9 cellular contexts compared by ENCODE assay signal in genomic region chr2:68771211-68771721, GRCh38. TPM values are rescaled to one million over a fixed set of nuclear protein-coding genes. Genes with fewer than 3 reads are reported as not detected.
DNase-seq lines count a peak whose midpoint lies in the region; ATAC-seq and TF ChIP-seq lines count a peak whose summit lies in the region.
"Had no signal": no experiment of that assay in that cellular context is flagged by ENCODE, and none has a peak within 500 bp of the region (broad histone marks: within the 10 kb centered on the region; RNA-seq: fewer than 3 reads in every experiment).

No MANE protein-coding gene starts in this region.

- H3K4me3 ChIP-seq in right atrium auricular region, result no peak overlapping the region
- H3K4me3 ChIP-seq in MG63, result no peak overlapping the region
- H3K4me3 ChIP-seq: body of pancreas had no signal

- H3K9me3 ChIP-seq in right atrium auricular region, result no peaks in the 10 kb centered on the region
- H3K9me3 ChIP-seq in MG63, result no peaks in the 10 kb centered on the region
- H3K9me3 ChIP-seq: body of pancreas had no signal

- peaks cover 5 to 21% of the 10 kb centered on the region in 2 donors for H3K36me3 Mint-ChIP-seq in activated T-cell treated with anti-CD3 and anti-CD28 coated beads, Interleukin-2, amount 50 U/mL, for 72 hours (ENCODE audit: insufficient read depth in 2 of 2)

- H3K27ac Mint-ChIP-seq in activated T-cell treated with anti-CD3 and anti-CD28 coated beads, Interleukin-2, amount 50 U/mL, for 72 hours, result peak overlapping the region; percentile 27

- H3K36me3 ChIP-seq in right atrium auricular region (no peaks in the 10 kb centered on the region), MG63 (no peaks in the 10 kb centered on the region)

- H3K27me3 ChIP-seq in right atrium auricular region (no peaks in the 10 kb centered on the region), MG63 (no peaks in the 10 kb centered on the region)
- H3K27me3 ChIP-seq: body of pancreas had no signal

- no peaks in the 10 kb centered on the region for H3K9me3 Mint-ChIP-seq in activated T-cell treated with anti-CD3 and anti-CD28 coated beads, Interleukin-2, amount 50 U/mL, for 72 hours

- H3K27me3 Mint-ChIP-seq in activated T-cell treated with anti-CD3 and anti-CD28 coated beads, Interleukin-2, amount 50 U/mL, for 72 hours (ENCODE audit: low read depth), result no peaks in the 10 kb centered on the region

- DNase-seq in HEK293T (ENCODE audit: extremely low spot score) (peak; percentile 1), right atrium auricular region (ENCODE audit: low spot score) (no peak), MG63 (no peak)
- no peak for DNase-seq in activated T-cell treated with anti-CD3 and anti-CD28 coated beads, Interleukin-2, amount 50 U/mL, for 72 hours
- DNase-seq in stimulated activated naive CD8-positive, alpha-beta T cell treated with anti-CD3 and anti-CD28 coated beads, Interleukin-15, Interleukin-2, amounts not matched to agents 100 U/mL and 50 U/mL, for 24 hours, result no peak
- DNase-seq: body of pancreas, T-helper 9 cell had no signal

- peak overlapping the region; percentile 46 to 66 for H3K27ac ChIP-seq in right atrium auricular region

- POLR2A ChIA-PET in HEK293T (lab: Yijun Ruan, JAX), result no interaction called here

- CTCF ChIA-PET in HEK293T (lab: Yijun Ruan, JAX), result interaction anchor here (1.5 kb wide), 1 partner anchor 19 kb away, joined by 5 read pairs; no protein-coding TSS in a partner anchor

- TF ChIP-seq CTCF in right atrium auricular region (IDR thresholded peaks at IDR 0.05), result no peak

- H3K4me1 ChIP-seq in right atrium auricular region, result peaks cover 0 to 32% of the 10 kb centered on the region in 2 donors

- peaks cover 100% of the 10 kb centered on the region for H3K4me1 Mint-ChIP-seq in activated T-cell treated with anti-CD3 and anti-CD28 coated beads, Interleukin-2, amount 50 U/mL, for 72 hours (ENCODE audit: low read depth)

- peak overlapping the region; percentile 67 to 77 for H3K4me3 Mint-ChIP-seq in activated T-cell treated with anti-CD3 and anti-CD28 coated beads, Interleukin-2, amount 50 U/mL, for 72 hours

- no peak for ATAC-seq in activated T-cell treated with anti-CD3 and anti-CD28 coated beads, Interleukin-2, amount 50 U/mL, for 72 hours (replicated peaks in 1 of 2)
- peak; percentile 19 for ATAC-seq in stimulated activated naive CD8-positive, alpha-beta T cell treated with anti-CD3 and anti-CD28 coated beads, Interleukin-15, Interleukin-2, amounts not matched to agents 100 U/mL and 50 U/mL, for 24 hours
- ATAC-seq in GM19324 (IDR thresholded peaks at IDR 0.05; ENCODE audit: low FRiP score, unreplicated experiment) (no peak), HG03469 (IDR thresholded peaks at IDR 0.05; ENCODE audit: unreplicated experiment) (no peak)
- ATAC-seq: body of pancreas had no signal

TF ChIP-seq in HEK293T, 16 proteins besides CTCF, POLR2A, EP300 and RAD21:
- TF ChIP-seq HDGF (IDR thresholded peaks at IDR 0.05; ENCODE audit: borderline replicate concordance) (no peak), ZNF384 (IDR thresholded peaks at IDR 0.05) (no peak), ELF4 (IDR thresholded peaks at IDR 0.05) (no peak), LEF1 (IDR thresholded peaks at IDR 0.05; ENCODE audit: borderline replicate concordance) (no peak), CTBP1 (IDR thresholded peaks at IDR 0.05; ENCODE audit: borderline replicate concordance) (no peak), FOXA1 (IDR thresholded peaks at IDR 0.05) (no peak), BHLHE40 (IDR thresholded peaks at IDR 0.05; ENCODE audit: borderline replicate concordance) (no peak), NFRKB (IDR thresholded peaks at IDR 0.05) (no peak), FOXK2 (IDR thresholded peaks at IDR 0.05) (no peak), SP1 (IDR thresholded peaks at IDR 0.05) (no peak)

RNA-seq across cellular contexts. Expression of gene ARHGAP25, which starts 36.7 kb away (rescaled TPM):
- 10 to 100 TPM; 38.3 to 49.5 TPM for total RNA-seq in activated T-cell treated with anti-CD3 and anti-CD28 coated beads, Interleukin-2, amount 50 U/mL, for 72 hours
- total RNA-seq in right atrium auricular region, result 10 to 100 TPM in 1 of 2 donors, 1 to 10 TPM in 1; 4.2 to 12.8 TPM
- not detected in 2 replicates for total RNA-seq in MG63 (2014; rRNA removed; shearing (Covaris generic); ENCODE audit: low replicate concordance)
